In genomic region chr2:160695402-160696060, GRCh38 we compare ENCODE assay signal across 19 cellular contexts.
DNase-seq lines count a peak whose midpoint lies in the region; ATAC-seq, FAIRE-seq and TF ChIP-seq lines count a peak whose summit lies in the region.
"Had no signal": no experiment of that assay in that cellular context is flagged by ENCODE, and none has a peak within 500 bp of the region (broad histone marks: within the 10 kb centered on the region; RNA-seq: fewer than 3 reads in every experiment).

No MANE protein-coding gene starts in this region.

- no peak overlapping the region for H3K18ac ChIP-seq in H1 (ENCODE audit: extremely low read depth, low read length)

- H3K23me2 ChIP-seq in H1 (ENCODE audit: low read depth, low read length) = no peaks in the 10 kb centered on the region

- H2BK5ac ChIP-seq in H1 (ENCODE audit: low read depth, low read length) = no peak overlapping the region

- H3K27ac ChIP-seq in H1 (ENCODE audit: low read depth, low read length) = no peak overlapping the region
- H3K27ac ChIP-seq: HL-60, PC-9 had no signal

- no peak overlapping the region for H2AK5ac ChIP-seq in H1 (ENCODE audit: low read depth, low read length)

- no peak overlapping the region for H3K4ac ChIP-seq in H1 (replicated peaks; ENCODE audit: insufficient read length, low read depth, low read length)

- no peaks in the 10 kb centered on the region for H3K9me3 ChIP-seq in H1 (ENCODE audit: insufficient read depth in 2 of 2, low read depth in 1 of 2, low read length in 1 of 2)
- H3K9me3 ChIP-seq: Caco-2 had no signal

- CTCF ChIA-PET in H1 (lab: Charles Lee; ENCODE audit: partially characterized antibody) = interaction anchor here (0.7 kb wide), 1 partner anchor 309 kb away, joined by 3 read pairs; no protein-coding TSS in a partner anchor

- no peak overlapping the region for H2AFZ ChIP-seq in H1 (ENCODE audit: low read length)
- H2AFZ ChIP-seq: PC-9 had no signal

- 81% methylated on average over 3 of the region's 3 CpGs; no CpG with 5 or more reads in 1 of the 2 experiments for WGBS in H1 (ENCODE audit: extremely low coverage in 1 of 2, insufficient coverage in 1 of 2, insufficient read length in 1 of 2, insufficient replicate concordance in 2 of 2, low coverage in 1 of 2, low lambda C conversion rate in 2 of 2, missing lambda C conversion rate in 1 of 2), 2 experiments

- TF ChIP-seq POLR2A in H1 (IDR thresholded peaks at IDR 0.05; ENCODE audit: control extremely low read depth in 1 of 2, low read depth in 2 of 2, low read length in 2 of 2) = no peak

- no peaks in the 10 kb centered on the region for H3K36me3 ChIP-seq in H1 (ENCODE audit: control insufficient read depth in 2 of 4, insufficient read depth in 4 of 4, low read length in 3 of 4)

- H3K14ac ChIP-seq in H1 (ENCODE audit: insufficient read length) = no peak overlapping the region

- no peak overlapping the region for H4K5ac ChIP-seq in H1 (ENCODE audit: insufficient read length, low read depth, low read length)

- peak; percentile 6 for DNase-seq in NCI-H187 treated with DMSO at 0.1 percent for 48 hours (lab: John Stamatoyannopoulos, UW)
- DNase-seq in NCI-H187 (lab: John Stamatoyannopoulos, UW) = no peak
- peak; percentile 95 for DNase-seq in NCI-H2171 treated with DMSO at 0.1 percent for 48 hours (lab: John Stamatoyannopoulos, UW)
- no peak for DNase-seq in H1 (ENCODE audit: low read depth in 1 of 2, low spot score in 2 of 2)
- DNase-seq in skeletal muscle cell (ENCODE audit: low read depth) = peak; percentile 16
- no peak for DNase-seq in cerebellar cortex (ENCODE audit: low spot score)
- DNase-seq in GOT3 (lab: John Stamatoyannopoulos, UW) = no peak
- DNase-seq: 8988T; activated CD4-positive, alpha-beta T cell treated with anti-CD3 and anti-CD28 coated beads, Interleukin-2, amount 50 U/mL, for 1 hour; activated gamma-delta T cell treated with Interleukin-2 at 50 U/mL for 16 hours; Caco-2; natural killer cell; NCI-H1092; PC-9; small intestine; T-helper 17 cell had no signal

- H3K79me2 ChIP-seq in H1 (ENCODE audit: control insufficient read depth in 1 of 2, insufficient read depth in 2 of 2, low read length in 2 of 2) = no peaks in the 10 kb centered on the region

- H3K9ac ChIP-seq in H1 (replicated peaks in 1 of 4; ENCODE audit: extremely low read depth in 1 of 4, low read depth in 3 of 4, low read length in 3 of 4) = no peak overlapping the region

- ATAC-seq in GM21526 (IDR thresholded peaks at IDR 0.05; ENCODE audit: low FRiP score, unreplicated experiment) = no peak
- ATAC-seq: natural killer cell, T-helper 17 cell had no signal

- POLR2A ChIA-PET in H1 (lab: Charles Lee; ENCODE audit: partially characterized antibody) = no interaction called here

- H2BK120ac ChIP-seq in H1 (replicated peaks; ENCODE audit: low read depth, low read length) = no peak overlapping the region

- H3K4me1 ChIP-seq in H1 (replicated peaks in 1 of 4; ENCODE audit: control insufficient read depth in 3 of 4, insufficient read depth in 4 of 4, low read length in 3 of 4) = no peaks in the 10 kb centered on the region
- H3K4me1 ChIP-seq: Caco-2 had no signal

- H4K8ac ChIP-seq in H1 (ENCODE audit: extremely low read depth, insufficient read depth, low read length) = no peak overlapping the region

- TF ChIP-seq RAD21 in H1 (IDR thresholded peaks at IDR 0.05 in 1 of 2, conservative IDR thresholded peaks at IDR 0.05 in 1 of 2; ENCODE audit: low read depth in 2 of 2, low read length in 2 of 2) = no peak

- no peak overlapping the region for H2BK20ac ChIP-seq in H1 (ENCODE audit: low read length)

- H3K79me1 ChIP-seq in H1 (ENCODE audit: low read depth, low read length) = no peaks in the 10 kb centered on the region

- no peaks in the 10 kb centered on the region for H4K20me1 ChIP-seq in H1 (replicated peaks in 1 of 2; ENCODE audit: control insufficient read depth in 1 of 2, insufficient read depth in 2 of 2, low read length in 2 of 2)

- H3K4me3 ChIP-seq in H1 (ENCODE audit: extremely low read depth in 1 of 4, insufficient read depth in 2 of 4, low read depth in 3 of 4, low read length in 4 of 4) = no peak overlapping the region
- no peak overlapping the region for H3K4me3 ChIP-seq in skeletal muscle cell (ENCODE audit: low read depth, low read length)
- H3K4me3 ChIP-seq: PC-9 had no signal

- no peak overlapping the region for H2BK15ac ChIP-seq in H1 (ENCODE audit: low read length)

- H3K23ac ChIP-seq in H1 (ENCODE audit: insufficient read length) = no peak overlapping the region

- H3K4me2 ChIP-seq in H1 (ENCODE audit: insufficient read depth in 1 of 2, low read depth in 2 of 2, low read length in 2 of 2) = no peak overlapping the region
- H3K4me2 ChIP-seq: PC-9 had no signal

- TF ChIP-seq EP300 in H1 (IDR thresholded peaks at IDR 0.05; ENCODE audit: borderline replicate concordance in 1 of 2, low read depth in 2 of 2, low read length in 2 of 2) = no peak

- no peak overlapping the region for H3K56ac ChIP-seq in H1 (replicated peaks; ENCODE audit: insufficient read length, low read depth, low read length)

- no peak for TF ChIP-seq CTCF in H1 (IDR thresholded peaks at IDR 0.05; ENCODE audit: control extremely low read depth in 1 of 3, insufficient read depth in 1 of 3, low read depth in 1 of 3, low read length in 3 of 3)

- no peaks in the 10 kb centered on the region for H3K27me3 ChIP-seq in H1 (replicated peaks in 1 of 4; ENCODE audit: control insufficient read depth in 3 of 4, extremely low read depth in 1 of 4, insufficient read depth in 3 of 4, low read length in 3 of 4)

- no peak overlapping the region for H4K91ac ChIP-seq in H1 (replicated peaks; ENCODE audit: insufficient read length, low read length)

- H2BK12ac ChIP-seq in H1 (ENCODE audit: low read depth, low read length) = 0 out of 2 replicates have a peak overlapping the region, but pooled peaks have one; percentile 23

- FAIRE-seq in H1 (lab: Jason Lieb, UNC) = no peak
- FAIRE-seq: colon, small intestine had no signal

TF ChIP-seq in H1, 55 proteins besides CTCF, POLR2A, EP300 and RAD21:
- TF ChIP-seq CTBP2 (IDR thresholded peaks at IDR 0.05; ENCODE audit: borderline replicate concordance, insufficient read depth, insufficient read length, low read length) (no peak), EGR1 (IDR thresholded peaks at IDR 0.05; ENCODE audit: borderline replicate concordance, low read depth, low read length) (no peak), CBX8 (IDR thresholded peaks at IDR 0.05; ENCODE audit: borderline replicate concordance, low read depth, low read length) (no peak), SIX5 (IDR thresholded peaks at IDR 0.05; ENCODE audit: low read depth, low read length) (no peak), TAF1 (IDR thresholded peaks at IDR 0.05; ENCODE audit: low read depth, low read length) (no peak), YY1 (IDR thresholded peaks at IDR 0.05; ENCODE audit: low read depth, low read length) (no peak), NANOG (IDR thresholded peaks at IDR 0.05; ENCODE audit: insufficient read depth, low read depth, low read length, poor library complexity, severe bottlenecking) (no peak), E2F6 (IDR thresholded peaks at IDR 0.05) (no peak), TCF12 (IDR thresholded peaks at IDR 0.05; ENCODE audit: low read depth, low read length) (no peak), NRF1 (IDR thresholded peaks at IDR 0.05; ENCODE audit: low read depth, low read length) (no peak), FOSL1 (IDR thresholded peaks at IDR 0.05; ENCODE audit: insufficient read depth, low read depth, low read length) (no peak)

Comparison
In these comparisons a context has a peak if more than half of its experiments do, and no peak if none do; other contexts are left out.
1. DNase-seq: peak in NCI-H187 treated with DMSO at 0.1 percent for 48 hours (single experiment), NCI-H2171 treated with DMSO at 0.1 percent for 48 hours (single experiment) and skeletal muscle cell (single experiment); none in NCI-H187 (0 of 2), H1 (0 of 2), cerebellar cortex (single experiment) and GOT3 (single experiment).